ENCODE assay signal across 8 cellular contexts in genomic region chr11:56624661-56625110, GRCh38. TPM values are rescaled to one million over a fixed set of nuclear protein-coding genes. Genes with fewer than 3 reads are reported as not detected.
A peak's percentile ranks its signal among the peaks of the same experiment; 100 is the strongest.
DNase-seq lines count a peak whose midpoint lies in the region.

No MANE protein-coding gene starts in this region.

- intact Hi-C loops in activated naive CD4-positive, alpha-beta T cell treated with anti-CD3 and anti-CD28 coated beads for 36 hours (cut with micrococcal nuclease): loop anchor here (1.0 to 2.0 kb wide), 2 partner anchors 159 to 624 kb away; no protein-coding TSS in a partner anchor

- no peaks in the 10 kb centered on the region for H3K4me1 Mint-ChIP-seq in activated naive CD4-positive, alpha-beta T cell treated with anti-CD3 and anti-CD28 coated beads for 36 hours (ENCODE audit: low read depth)

- CTCF ChIA-PET in activated naive CD4-positive, alpha-beta T cell treated with anti-CD3 and anti-CD28 coated beads for 36 hours (lab: Charles Lee): interaction anchor here (1.4 kb wide), 1 partner anchor 158 kb away, joined by 3 read pairs; no protein-coding TSS in a partner anchor

- peak; percentile 11 for DNase-seq in activated naive CD4-positive, alpha-beta T cell treated with anti-CD3 and anti-CD28 coated beads for 36 hours
- DNase-seq in activated naive CD4-positive, alpha-beta T cell treated with Interleukin-2 at 50 U/mL for 16 hours: no peak
- DNase-seq in HS-5 (ENCODE audit: low read depth) (peak; percentile 53), SW480 (ENCODE audit: low spot score) (peak; percentile 84), iPS-NIHi11 (ENCODE audit: low spot score) (peak; percentile 40), GOT3 (lab: John Stamatoyannopoulos, UW) (no peak), NCI-H1436 (lab: John Stamatoyannopoulos, UW) (no peak), NCI-H774 (lab: John Stamatoyannopoulos, UW) (no peak)

- H3K36me3 Mint-ChIP-seq in activated naive CD4-positive, alpha-beta T cell treated with anti-CD3 and anti-CD28 coated beads for 36 hours (ENCODE audit: low read depth): no peaks in the 10 kb centered on the region

- no peaks in the 10 kb centered on the region for H3K9me3 Mint-ChIP-seq in activated naive CD4-positive, alpha-beta T cell treated with anti-CD3 and anti-CD28 coated beads for 36 hours

- H3K27me3 Mint-ChIP-seq in activated naive CD4-positive, alpha-beta T cell treated with anti-CD3 and anti-CD28 coated beads for 36 hours (ENCODE audit: low read depth): no peaks in the 10 kb centered on the region

- H3K27ac Mint-ChIP-seq in activated naive CD4-positive, alpha-beta T cell treated with anti-CD3 and anti-CD28 coated beads for 36 hours: no peak overlapping the region

- no peak overlapping the region for H3K4me3 Mint-ChIP-seq in activated naive CD4-positive, alpha-beta T cell treated with anti-CD3 and anti-CD28 coated beads for 36 hours

RNA-seq across cellular contexts. Expression of gene OR5M1, which starts 10.0 kb away (rescaled TPM):
- not detected for total RNA-seq in activated naive CD4-positive, alpha-beta T cell treated with anti-CD3 and anti-CD28 coated beads for 36 hours

RNA-seq across cellular contexts. Expression of gene OR5AP2, which starts 17.6 kb away (rescaled TPM):
- total RNA-seq in activated naive CD4-positive, alpha-beta T cell treated with anti-CD3 and anti-CD28 coated beads for 36 hours: not detected

RNA-seq across cellular contexts. Expression of gene OR5AR1, which starts 38.8 kb away (rescaled TPM):
- not detected for total RNA-seq in activated naive CD4-positive, alpha-beta T cell treated with anti-CD3 and anti-CD28 coated beads for 36 hours

RNA-seq across cellular contexts. Expression of gene OR5M10, which starts 47.2 kb away (rescaled TPM):
- total RNA-seq in activated naive CD4-positive, alpha-beta T cell treated with anti-CD3 and anti-CD28 coated beads for 36 hours: not detected

Comparison
In these comparisons a context has a peak if more than half of its experiments do, and no peak if none do; other contexts are left out.
1. DNase-seq: peak in activated naive CD4-positive, alpha-beta T cell treated with anti-CD3 and anti-CD28 coated beads for 36 hours (single experiment), HS-5 (single experiment), SW480 (single experiment) and iPS-NIHi11 (single experiment); none in activated naive CD4-positive, alpha-beta T cell treated with Interleukin-2 at 50 U/mL for 16 hours (single experiment), GOT3 (single experiment), NCI-H1436 (single experiment) and NCI-H774 (single experiment).